16 cellular contexts compared by ENCODE assay signal in the genomic region with DNA sequence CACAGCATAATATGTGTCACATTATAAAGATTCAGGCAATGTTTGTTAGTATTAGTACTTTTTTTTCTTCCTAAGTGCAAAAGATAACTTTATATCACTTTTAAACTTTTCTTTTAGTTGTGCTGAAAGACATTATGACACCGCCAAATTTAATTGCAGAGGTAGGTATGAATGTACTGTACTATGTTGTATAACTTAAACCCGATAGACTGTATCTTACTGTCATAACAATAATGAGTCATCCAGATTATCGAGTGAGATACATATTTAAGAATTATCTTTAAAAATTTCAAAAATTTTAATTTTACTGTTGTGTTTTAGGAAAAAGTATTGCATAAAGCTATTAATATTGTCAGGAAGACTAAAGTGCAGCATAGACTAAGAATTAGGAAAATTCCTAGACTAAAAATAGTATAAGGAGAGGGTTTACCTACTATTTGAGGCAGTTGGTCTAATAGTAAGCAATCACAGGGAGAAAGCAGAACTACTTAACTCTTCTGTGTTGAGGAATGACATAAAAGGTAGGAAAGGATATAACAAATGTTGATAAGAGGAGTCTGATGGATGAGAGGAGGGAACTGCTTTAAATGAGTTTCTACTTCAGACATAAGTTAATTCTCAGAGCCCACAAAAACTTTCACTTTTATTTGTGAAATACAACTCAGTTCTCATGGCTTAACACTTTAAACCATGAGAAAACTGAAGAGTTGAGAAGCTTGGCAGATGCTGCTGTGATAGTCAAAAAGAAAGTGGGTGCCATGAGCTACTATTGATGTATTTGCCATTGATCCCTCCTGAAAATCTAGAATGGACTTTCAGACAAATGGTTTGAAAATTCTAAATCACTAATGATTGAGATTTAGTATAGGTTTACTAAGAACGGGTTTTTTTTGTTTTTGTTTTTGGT.
DNase-seq lines count a peak whose midpoint lies in the region; ATAC-seq, FAIRE-seq and TF ChIP-seq lines count a peak whose summit lies in the region.
"Had no signal": no experiment of that assay in that cellular context is flagged by ENCODE, and none has a peak within 500 bp of the region (broad histone marks: within the 10 kb centered on the region; RNA-seq: fewer than 3 reads in every experiment).

No MANE protein-coding gene starts in this region.

- no peak for DNase-seq in activated T-cell treated with anti-CD3 and anti-CD28 coated beads, Interleukin-2, amount 50 U/mL, for 24 hours
- no peak for DNase-seq in activated T-cell treated with anti-CD3 and anti-CD28 coated beads, Interleukin-2, amount 50 U/mL, for 1 hour
- DNase-seq in mammary epithelial cell (peak; percentile 2), SJCRH30 (no peak), H54 (ENCODE audit: insufficient read length, low spot score) (no peak), HepG2 (ENCODE audit: low spot score) (no peak)
- no peak for DNase-seq in stimulated activated naive CD8-positive, alpha-beta T cell treated with anti-CD3 and anti-CD28 coated beads, Interleukin-15, amount 100 ng/mL, for 72 hours
- DNase-seq: ACHN; activated naive CD4-positive, alpha-beta T cell treated with anti-CD3 and anti-CD28 coated beads, Interleukin-2, amount 50 U/mL, for 16 hours; Calu3; ovary; stimulated activated CD8-positive, alpha-beta memory T cell treated with anti-CD3 and anti-CD28 coated beads, Interleukin-4, amount 100 ng/mL, for 48 hours had no signal

- peak overlapping the region; percentile 41 for H3K27ac Mint-ChIP-seq in activated T-cell treated with anti-CD3 and anti-CD28 coated beads, Interleukin-2, amount 50 U/mL, for 24 hours
- H3K27ac Mint-ChIP-seq in stimulated activated naive CD8-positive, alpha-beta T cell treated with anti-CD3 and anti-CD28 coated beads, Interleukin-15, amount 100 ng/mL, for 72 hours: no peak overlapping the region

- POLR2A ChIA-PET in HepG2 (lab: Yijun Ruan, JAX): no interaction called here

- H4K20me1 ChIP-seq in mammary epithelial cell (ENCODE audit: insufficient read depth, low read length) (no peaks in the 10 kb centered on the region), HepG2 (ENCODE audit: insufficient read depth, low read length) (no peaks in the 10 kb centered on the region; the same call in 1 of the 2 replicates)

- no peaks in the 10 kb centered on the region for H3K9me3 Mint-ChIP-seq in activated T-cell treated with anti-CD3 and anti-CD28 coated beads, Interleukin-2, amount 50 U/mL, for 24 hours
- H3K9me3 Mint-ChIP-seq in stimulated activated naive CD8-positive, alpha-beta T cell treated with anti-CD3 and anti-CD28 coated beads, Interleukin-15, amount 100 ng/mL, for 72 hours: peaks cover 0 to 5% of the 10 kb centered on the region in 2 donors

- ATAC-seq in HG02798 (IDR thresholded peaks at IDR 0.05; ENCODE audit: poor library complexity, unreplicated experiment) (peak; percentile 58), HepG2 (no peak)
- peak; percentile 62 for ATAC-seq in stimulated activated naive CD8-positive, alpha-beta T cell treated with anti-CD3 and anti-CD28 coated beads, Interleukin-15, amount 100 ng/mL, for 72 hours
- ATAC-seq: Panc1 had no signal

- TF ChIP-seq CTCF in mammary epithelial cell (conservative IDR thresholded peaks at IDR 0.05 in 1 of 2, IDR thresholded peaks at IDR 0.05 in 1 of 2; ENCODE audit: extremely low read depth in 1 of 2, insufficient read depth in 1 of 2, low read depth in 1 of 2, low read length in 2 of 2) (no peak), HepG2 (CRISPR knock-in tag; IDR thresholded peaks at IDR 0.05) (no peak)

- H3K9me3 ChIP-seq in mammary epithelial cell (replicated peaks; ENCODE audit: insufficient read depth, low read length): no peaks in the 10 kb centered on the region
- no peaks in the 10 kb centered on the region for H3K9me3 ChIP-seq in SJCRH30 (replicated peaks)
- H3K9me3 ChIP-seq in HepG2 (ENCODE audit: low read length): no peaks in the 10 kb centered on the region
- H3K9me3 ChIP-seq: esophagus muscularis mucosa, ovary had no signal

- H3K36me3 ChIP-seq in mammary epithelial cell (ENCODE audit: insufficient read depth, low read length) (peaks cover 5% of the 10 kb centered on the region), SJCRH30 (no peaks in the 10 kb centered on the region; the same call in 1 of the 2 replicates), HepG2 (replicated peaks in 1 of 2; ENCODE audit: control insufficient read depth in 1 of 2, insufficient read depth in 2 of 2, low read length in 2 of 2) (peaks cover 4 to 14% of the 10 kb centered on the region in 2 experiments; a peak in 3 of 5 replicates)
- H3K36me3 ChIP-seq: ovary had no signal

- intact Hi-C loops in mammary epithelial cell (cut with micrococcal nuclease) (loop anchor here (5.0 kb wide), 1 partner anchor 64 kb away; no protein-coding TSS in a partner anchor), HepG2 (cut with micrococcal nuclease; ENCODE audit: unreplicated experiment) (no loop called here)

- H3K4me1 Mint-ChIP-seq in activated T-cell treated with anti-CD3 and anti-CD28 coated beads, Interleukin-2, amount 50 U/mL, for 24 hours (ENCODE audit: low read depth): peaks cover 71% of the 10 kb centered on the region
- H3K4me1 Mint-ChIP-seq in stimulated activated naive CD8-positive, alpha-beta T cell treated with anti-CD3 and anti-CD28 coated beads, Interleukin-15, amount 100 ng/mL, for 72 hours: peaks cover 48% of the 10 kb centered on the region

- no peak overlapping the region for H3K4me3 Mint-ChIP-seq in activated T-cell treated with anti-CD3 and anti-CD28 coated beads, Interleukin-2, amount 50 U/mL, for 24 hours
- H3K4me3 Mint-ChIP-seq in stimulated activated naive CD8-positive, alpha-beta T cell treated with anti-CD3 and anti-CD28 coated beads, Interleukin-15, amount 100 ng/mL, for 72 hours: no peak overlapping the region

- FAIRE-seq in H54 (lab: Jason Lieb, UNC) (no peak), HepG2 (lab: Jason Lieb, UNC) (no peak)
- FAIRE-seq: urothelium cell line had no signal

- dilution Hi-C loops in mammary epithelial cell (cut with HindIII; ENCODE audit: low sequenced_read_pairs): no loop called here

- TF ChIP-seq EP300 in HepG2 (IDR thresholded peaks at IDR 0.05; ENCODE audit: low read depth in 2 of 2, low read length in 2 of 2): no peak
- no peak for TF ChIP-seq EP300 in HepG2 (CRISPR knock-in tag; IDR thresholded peaks at IDR 0.05; ENCODE audit: borderline replicate concordance)

- CTCF ChIA-PET in mammary epithelial cell (lab: Charles Lee; ENCODE audit: low non-redundant PET): interaction anchor here (0.7 kb wide), 1 partner anchor 490 kb away, joined by 8 read pairs; no protein-coding TSS in a partner anchor
- CTCF ChIA-PET in HepG2 (lab: Yijun Ruan, JAX; ENCODE audit: low intra/inter-chr PET ratio, low total read pairs): no interaction called here

- H3K9ac ChIP-seq in mammary epithelial cell (ENCODE audit: insufficient read depth, low read length) (no peak overlapping the region), HepG2 (ENCODE audit: insufficient read depth, low read depth, low read length) (no peak overlapping the region)

- peak overlapping the region; percentile 35 for H3K4me2 ChIP-seq in mammary epithelial cell (ENCODE audit: insufficient read depth, low read depth, low read length)
- no peak overlapping the region for H3K4me2 ChIP-seq in HepG2 (ENCODE audit: low read depth, low read length)

- H3K27me3 ChIP-seq in mammary epithelial cell (ENCODE audit: insufficient read depth, low read length): no peaks in the 10 kb centered on the region
- no peaks in the 10 kb centered on the region for H3K27me3 ChIP-seq in SJCRH30
- no peaks in the 10 kb centered on the region for H3K27me3 ChIP-seq in HepG2 (ENCODE audit: control insufficient read depth in 1 of 2, insufficient read depth in 2 of 2, low read length in 2 of 2)
- H3K27me3 ChIP-seq: esophagus muscularis mucosa, ovary had no signal

- no peaks in the 10 kb centered on the region for H3K27me3 Mint-ChIP-seq in activated T-cell treated with anti-CD3 and anti-CD28 coated beads, Interleukin-2, amount 50 U/mL, for 24 hours
- H3K27me3 Mint-ChIP-seq in stimulated activated naive CD8-positive, alpha-beta T cell treated with anti-CD3 and anti-CD28 coated beads, Interleukin-15, amount 100 ng/mL, for 72 hours: no peaks in the 10 kb centered on the region

- 96% methylated on average over 4 of the region's 4 CpGs for WGBS in mammary epithelial cell (ENCODE audit: low coverage, missing lambda C conversion rate)
- WGBS in HepG2 (ENCODE audit: low lambda C conversion rate): 93% methylated on average over 4 of the region's 4 CpGs

- H3K4me3 ChIP-seq in mammary epithelial cell (replicated peaks in 1 of 3; ENCODE audit: insufficient read depth in 1 of 3, low read depth in 2 of 3, low read length in 3 of 3) (no peak overlapping the region), SJCRH30 (no peak overlapping the region), HepG2 (replicated peaks in 1 of 3; ENCODE audit: insufficient read depth in 1 of 3, low read depth in 2 of 3, low read length in 3 of 3) (no peak overlapping the region)
- H3K4me3 ChIP-seq: esophagus muscularis mucosa, ovary had no signal

- in situ Hi-C loops in mammary epithelial cell (cut with MboI; ENCODE audit: low sequenced_read_pairs in 2 of 2) (no loop called here), HepG2 (cut with HindIII; ENCODE audit: extremely low pct_ligation_motif_present, low pct_unique_long_range_greater_than_20kb) (no loop called here)

- TF ChIP-seq POLR2A in H54 (IDR thresholded peaks at IDR 0.05; ENCODE audit: low read depth, low read length): no peak
- TF ChIP-seq POLR2A in HepG2 (IDR thresholded peaks at IDR 0.05; ENCODE audit: insufficient read depth in 1 of 2, low read depth in 2 of 2, low read length in 2 of 2): no peak

- no TSS peak for BruUV-seq in mammary epithelial cell (replicated peaks; lab: Mats Ljungman, UMichigan)
- no TSS peak for BruUV-seq in HepG2 (replicated peaks; lab: Mats Ljungman, UMichigan)

- H3K4me1 ChIP-seq in mammary epithelial cell (ENCODE audit: insufficient read depth, low read length): peaks cover 34% of the 10 kb centered on the region
- H3K4me1 ChIP-seq in SJCRH30: no peaks in the 10 kb centered on the region
- no peaks in the 10 kb centered on the region for H3K4me1 ChIP-seq in HepG2 (ENCODE audit: insufficient read depth, low read length)

- no peak overlapping the region for H2AFZ ChIP-seq in mammary epithelial cell (ENCODE audit: low read depth, low read length)
- no peak overlapping the region for H2AFZ ChIP-seq in HepG2 (ENCODE audit: low read length)

- H3K79me2 ChIP-seq in mammary epithelial cell (ENCODE audit: insufficient read depth, low read length): peaks cover 59% of the 10 kb centered on the region
- peaks cover 2% of the 10 kb centered on the region for H3K79me2 ChIP-seq in HepG2 (ENCODE audit: insufficient read depth, low read length)

- H3K27ac ChIP-seq in mammary epithelial cell (ENCODE audit: insufficient read depth, low read depth, low read length) (peak overlapping the region; percentile 45), SJCRH30 (no peak overlapping the region), HepG2 (ENCODE audit: extremely low read length, insufficient read depth, low read length) (no peak overlapping the region)
- H3K27ac ChIP-seq: esophagus muscularis mucosa, ovary had no signal

- TF ChIP-seq RAD21 in HepG2 (CRISPR knock-in tag; IDR thresholded peaks at IDR 0.05): no peak

- peaks cover 59% of the 10 kb centered on the region for H3K36me3 Mint-ChIP-seq in activated T-cell treated with anti-CD3 and anti-CD28 coated beads, Interleukin-2, amount 50 U/mL, for 24 hours (ENCODE audit: low read depth)

TF ChIP-seq in HepG2, 621 proteins besides CTCF, POLR2A, EP300 and RAD21 (continues in another document):
- TF ChIP-seq HNRNPL (IDR thresholded peaks at IDR 0.05; ENCODE audit: low read depth, low read length): no peak
- TF ChIP-seq ZNF501 (CRISPR knock-in tag; IDR thresholded peaks at IDR 0.05): no peak
